ENCODE assay signal across 9 cellular contexts in the genomic region with DNA sequence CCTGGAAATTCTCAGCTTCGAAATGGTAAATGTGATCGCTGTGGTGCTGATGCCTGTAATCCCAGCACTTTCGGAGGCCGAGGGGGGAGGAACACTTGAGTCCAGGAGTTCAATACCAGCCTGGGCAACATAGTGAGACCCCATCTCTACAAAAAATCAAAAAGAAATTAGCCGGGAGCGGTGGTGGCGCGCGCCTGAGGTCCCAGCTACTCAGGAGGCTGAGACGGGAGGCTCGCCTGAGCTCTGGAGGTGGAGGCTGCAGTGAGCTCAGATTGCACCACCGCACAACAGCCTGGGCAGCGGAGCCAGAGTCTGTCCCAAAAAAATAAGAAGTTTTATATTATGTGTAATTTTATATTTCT. TPM values are rescaled to one million over a fixed set of nuclear protein-coding genes. Genes with fewer than 3 reads are reported as not detected.
A peak's percentile ranks its signal among the peaks of the same experiment; 100 is the strongest.
DNase-seq lines count a peak whose midpoint lies in the region; ATAC-seq and TF ChIP-seq lines count a peak whose summit lies in the region.
"Had no signal": no experiment of that assay in that cellular context is flagged by ENCODE, and none has a peak within 500 bp of the region (broad histone marks: within the 10 kb centered on the region; RNA-seq: fewer than 3 reads in every experiment).

No MANE protein-coding gene starts in this region.

- POLR2A ChIA-PET in activated CD8-positive, alpha-beta T cell treated with anti-CD3 and anti-CD28 coated beads, Interleukin-2, amount 10 ng/mL, durations not matched to agents 7 days and 5 days (lab: Charles Lee), result interaction anchor here (0.6 to 2.2 kb wide), 7 partner anchors 9 to 238 kb away, joined by 3 to 16 read pairs (median 3); a partner anchor contains a TSS

- CTCF ChIA-PET in activated CD8-positive, alpha-beta T cell treated with anti-CD3 and anti-CD28 coated beads, Interleukin-2, amount 10 ng/mL, durations not matched to agents 7 days and 5 days (lab: Charles Lee), result interaction anchor here (1.0 to 2.9 kb wide), 4 partner anchors 9 to 97 kb away, joined by 3 to 18 read pairs (median 6); a partner anchor contains a TSS

- peak overlapping the region; percentile 87 for H3K4me3 Mint-ChIP-seq in activated CD8-positive, alpha-beta T cell treated with anti-CD3 and anti-CD28 coated beads, Interleukin-2, amount 10 ng/mL, durations not matched to agents 7 days and 5 days

- H3K36me3 Mint-ChIP-seq in activated CD8-positive, alpha-beta T cell treated with anti-CD3 and anti-CD28 coated beads, Interleukin-2, amount 10 ng/mL, durations not matched to agents 7 days and 5 days (ENCODE audit: low read depth), result peaks cover 46% of the 10 kb centered on the region

- peak overlapping the region; percentile 95 for H3K27ac Mint-ChIP-seq in activated CD8-positive, alpha-beta T cell treated with anti-CD3 and anti-CD28 coated beads, Interleukin-2, amount 10 ng/mL, durations not matched to agents 7 days and 5 days

- no peak for TF ChIP-seq CTCF in stomach (IDR thresholded peaks at IDR 0.05)

- H3K4me1 ChIP-seq in iPS-18a (ENCODE audit: control insufficient read depth, low read depth, low read length) (peaks cover 20% of the 10 kb centered on the region), stomach (peaks cover 25 to 57% (median 42%) of the 10 kb centered on the region in 4 donors)

- H3K4me1 Mint-ChIP-seq in activated CD8-positive, alpha-beta T cell treated with anti-CD3 and anti-CD28 coated beads, Interleukin-2, amount 10 ng/mL, durations not matched to agents 7 days and 5 days (ENCODE audit: low read depth), result peaks cover 34% of the 10 kb centered on the region

- H3K9ac ChIP-seq in iPS-18a (ENCODE audit: low read length), result peak overlapping the region; percentile 95

- TF ChIP-seq EP300 in stomach (IDR thresholded peaks at IDR 0.05), result no peak

- H3K27me3 Mint-ChIP-seq in activated CD8-positive, alpha-beta T cell treated with anti-CD3 and anti-CD28 coated beads, Interleukin-2, amount 10 ng/mL, durations not matched to agents 7 days and 5 days (ENCODE audit: low read depth), result no peaks in the 10 kb centered on the region

- WGBS in stomach, 5 donors, result 22 to 32% (median 28%) methylated on average over 13 of the region's 13 CpGs

- intact Hi-C loops in stomach (cut with DNase I; ENCODE audit: low total_unique reads), result no loop called here

- no peak for TF ChIP-seq POLR2A in stomach (IDR thresholded peaks at IDR 0.05)

- DNase-seq in NCI-H510A (lab: John Stamatoyannopoulos, UW), result peak; percentile 42
- DNase-seq in NCI-H510A treated with DMSO at 0.1 percent for 48 hours (lab: John Stamatoyannopoulos, UW), result no peak
- no peak for DNase-seq in activated CD8-positive, alpha-beta T cell treated with anti-CD3 and anti-CD28 coated beads, Interleukin-2, amount 10 ng/mL, durations not matched to agents 7 days and 5 days
- no peak for DNase-seq in stomach
- DNase-seq in putamen (ENCODE audit: low spot score), result no peak
- no peak for DNase-seq in NCI-H2081 (lab: John Stamatoyannopoulos, UW)
- DNase-seq in GM03348 (ENCODE audit: low spot score), result no peak
- DNase-seq: 8988T had no signal

- H3K9me3 Mint-ChIP-seq in activated CD8-positive, alpha-beta T cell treated with anti-CD3 and anti-CD28 coated beads, Interleukin-2, amount 10 ng/mL, durations not matched to agents 7 days and 5 days (ENCODE audit: insufficient read depth), result no peaks in the 10 kb centered on the region

- H3K27me3 ChIP-seq in iPS-18a (ENCODE audit: control insufficient read depth, insufficient read depth, low read length) (no peaks in the 10 kb centered on the region), stomach (no peaks in the 10 kb centered on the region)

- H3K36me3 ChIP-seq in iPS-18a (ENCODE audit: control insufficient read depth, low read depth, low read length) (peaks cover 27% of the 10 kb centered on the region), stomach (peaks cover 22 to 34% (median 28%) of the 10 kb centered on the region in 4 donors)

- H3K27ac ChIP-seq in iPS-18a (ENCODE audit: low read length) (no peak overlapping the region), stomach (peak overlapping the region; percentile 85 to 93 (median 88))

- ATAC-seq in activated CD8-positive, alpha-beta T cell treated with anti-CD3 and anti-CD28 coated beads, Interleukin-2, amount 10 ng/mL, durations not matched to agents 7 days and 5 days, result no peak

- H3K4me3 ChIP-seq in iPS-18a (ENCODE audit: low read length), result peak overlapping the region; percentile 94
- H3K4me3 ChIP-seq in stomach, result peak overlapping the region; percentile 89 to 100 (median 94)

- H3K9me3 ChIP-seq in iPS-18a (ENCODE audit: control insufficient read depth, low read depth, low read length), result no peaks in the 10 kb centered on the region
- H3K9me3 ChIP-seq in stomach, result peaks cover 0 to 6% (median 3%) of the 10 kb centered on the region in 4 donors

RNA-seq across cellular contexts. Expression of a gene that starts 0.8 kb away (rescaled TPM):
- 100 to 1,000 TPM; 111 to 117 TPM for total RNA-seq in activated CD8-positive, alpha-beta T cell treated with anti-CD3 and anti-CD28 coated beads, Interleukin-2, amount 10 ng/mL, durations not matched to agents 7 days and 5 days
- 100 to 1,000 TPM in 2 of 5 donors, 10 to 100 TPM in 3; 53.9 to 116 (median 82.9) TPM for total RNA-seq in stomach
- 100 to 1,000 TPM; 136 to 187 (median 150) TPM for polyA plus RNA-seq in stomach

RNA-seq across cellular contexts. Expression of a gene that starts 8.8 kb away (rescaled TPM):
- 100 to 1,000 TPM in 1 of 2 experiments, 10 to 100 TPM in 1; 98.3 to 110 TPM for total RNA-seq in activated CD8-positive, alpha-beta T cell treated with anti-CD3 and anti-CD28 coated beads, Interleukin-2, amount 10 ng/mL, durations not matched to agents 7 days and 5 days
- 100 to 1,000 TPM; 265 to 739 (median 422) TPM for total RNA-seq in stomach
- 100 to 1,000 TPM in 1 of 3 donors, 10 to 100 TPM in 2; 33.4 to 166 (median 34.7) TPM for polyA plus RNA-seq in stomach

RNA-seq across cellular contexts. Expression of a gene that starts 13.1 kb away (rescaled TPM):
- not detected for total RNA-seq in activated CD8-positive, alpha-beta T cell treated with anti-CD3 and anti-CD28 coated beads, Interleukin-2, amount 10 ng/mL, durations not matched to agents 7 days and 5 days
- 10 to 100 TPM in 1 of 5 donors, 1 to 10 TPM in 2, under 1 TPM in 1, not detected in 1; 0.89 to 13.6 (median 4.7) TPM for total RNA-seq in stomach
- polyA plus RNA-seq in stomach, result 10 to 100 TPM in 2 of 3 donors, 1 to 10 TPM in 1; 8.7 to 13.5 (median 13.3) TPM

RNA-seq across cellular contexts. Expression of a gene that starts 27.6 kb away (rescaled TPM):
- total RNA-seq in activated CD8-positive, alpha-beta T cell treated with anti-CD3 and anti-CD28 coated beads, Interleukin-2, amount 10 ng/mL, durations not matched to agents 7 days and 5 days, result under 1 TPM; 0.21 to 0.29 TPM
- 10 to 100 TPM; 11.4 to 37.7 (median 21.1) TPM for total RNA-seq in stomach
- polyA plus RNA-seq in stomach, result 10 to 100 TPM in 2 of 3 donors, 1 to 10 TPM in 1; 7.6 to 64.8 (median 24.8) TPM

RNA-seq across cellular contexts. Expression of a gene that starts 32.9 kb away (rescaled TPM):
- total RNA-seq in activated CD8-positive, alpha-beta T cell treated with anti-CD3 and anti-CD28 coated beads, Interleukin-2, amount 10 ng/mL, durations not matched to agents 7 days and 5 days, result 100 to 1,000 TPM; 120 to 123 TPM
- 100 to 1,000 TPM in 3 of 5 donors, 10 to 100 TPM in 2; 50.9 to 146 (median 104) TPM for total RNA-seq in stomach
- polyA plus RNA-seq in stomach, result 100 to 1,000 TPM; 244 to 281 (median 259) TPM
